In genomic region chr7:94509264-94509878, GRCh38 we compare ENCODE assay signal across 8 cellular contexts. TPM values are rescaled to one million over a fixed set of nuclear protein-coding genes. Genes with fewer than 3 reads are reported as not detected.
DNase-seq lines count a peak whose midpoint lies in the region; ATAC-seq and TF ChIP-seq lines count a peak whose summit lies in the region.

CASD1 (plus strand) TSS chr7:94509809; CDS start chr7:94510085, 276 bp downstream.

- peaks cover 23 to 36% of the 10 kb centered on the region in 2 donors for H3K4me1 ChIP-seq in adrenal gland (replicated peaks in 1 of 2)

- H3K79me2 ChIP-seq in SU-DHL-6 (ENCODE audit: insufficient read depth, low read length): peaks cover 11% of the 10 kb centered on the region; the same call in 1 of the 2 replicates

- peak within 1 kb of the TSS; percentile 52 for H3K27ac ChIP-seq in SU-DHL-6 (ENCODE audit: low read depth, low read length)
- peak within 1 kb of the TSS; percentile 72 to 97 (median 92) for H3K27ac ChIP-seq in adrenal gland

- peak within 1 kb of the TSS; percentile 68 for H3K9ac ChIP-seq in SU-DHL-6 (ENCODE audit: low read length)

- intact Hi-C loops in adrenal gland (cut with DNase I): loop anchor here in 1 of 2 donors (10.0 kb wide), 1 partner anchor 145 kb away; the partner anchor contains the start of gene SGCE

- DNase-seq in Daoy (ENCODE audit: low read depth) (peak; percentile 11), HuH-7.5 (ENCODE audit: low spot score) (peak; percentile 54), adrenal gland (peak; percentile 61 to 82 (median 70)), hepatic stellate cell (ENCODE audit: low spot score) (peak; percentile 15), retina (peak; percentile 85), amniotic stem cell (lab: John Stamatoyannopoulos, UW) (no peak)

- WGBS in adrenal gland, 4 donors: 4 to 21% (median 10%) methylated on average over 5 to 38 of the region's 38 CpGs

- H2AFZ ChIP-seq in SU-DHL-6 (ENCODE audit: low read depth, low read length, severe bottlenecking): peak within 1 kb of the TSS; percentile 96

- ATAC-seq in GM21515 (IDR thresholded peaks at IDR 0.05; ENCODE audit: unreplicated experiment): peak; percentile 65

- TF ChIP-seq CTCF in SU-DHL-6 (IDR thresholded peaks at IDR 0.05; ENCODE audit: insufficient read depth, low read length, poor library complexity, severe bottlenecking) (no peak), adrenal gland (IDR thresholded peaks at IDR 0.05) (no peak)

- peaks cover 19% of the 10 kb centered on the region for H3F3A ChIP-seq in SU-DHL-6 (ENCODE audit: insufficient read depth)

- H3K9me3 ChIP-seq in SU-DHL-6 (ENCODE audit: insufficient read depth, low read length) (no peaks in the 10 kb centered on the region), adrenal gland (replicated peaks in 1 of 3) (no peaks in the 10 kb centered on the region)

- peak within 1 kb of the TSS; percentile 75 for H3K4me2 ChIP-seq in SU-DHL-6 (ENCODE audit: low read depth, low read length, poor library complexity, severe bottlenecking)

- peaks cover 9% of the 10 kb centered on the region; the same call in 1 of the 2 replicates for H4K20me1 ChIP-seq in SU-DHL-6 (ENCODE audit: low read depth, low read length)

- H3K9me2 ChIP-seq in SU-DHL-6 (replicated peaks; ENCODE audit: insufficient read depth, low read length): no peaks in the 10 kb centered on the region

- H3K4me3 ChIP-seq in SU-DHL-6 (ENCODE audit: insufficient read depth, low read length, poor library complexity, severe bottlenecking) (peak within 1 kb of the TSS; percentile 78), adrenal gland (peak within 1 kb of the TSS; percentile 66 to 98 (median 82))

- H3K27me3 ChIP-seq in SU-DHL-6 (ENCODE audit: low read length) (0 out of 2 replicates have a peak, but pooled peaks cover 3% of the 10 kb centered on the region), adrenal gland (no peaks in the 10 kb centered on the region)

- TF ChIP-seq POLR2A in adrenal gland (IDR thresholded peaks at IDR 0.05): no peak

- H3K36me3 ChIP-seq in SU-DHL-6 (ENCODE audit: low read length) (peaks cover 3% of the 10 kb centered on the region; the same call in 1 of the 2 replicates), adrenal gland (replicated peaks in 1 of 2) (no peaks in the 10 kb centered on the region)

RNA-seq across cellular contexts. Expression of gene CASD1, which starts in this region (rescaled TPM):
- total RNA-seq in Daoy (2014; rRNA removed; shearing (Covaris generic)): 12.5 and 15.5 TPM in 2 replicates
- total RNA-seq in adrenal gland: 10 to 100 TPM; 28.8 to 75.7 (median 50.7) TPM
- 10 to 100 TPM; 35.2 to 43.7 (median 40.3) TPM for polyA plus RNA-seq in adrenal gland
